ENCODE assay signal across 20 cellular contexts in the genomic region with DNA sequence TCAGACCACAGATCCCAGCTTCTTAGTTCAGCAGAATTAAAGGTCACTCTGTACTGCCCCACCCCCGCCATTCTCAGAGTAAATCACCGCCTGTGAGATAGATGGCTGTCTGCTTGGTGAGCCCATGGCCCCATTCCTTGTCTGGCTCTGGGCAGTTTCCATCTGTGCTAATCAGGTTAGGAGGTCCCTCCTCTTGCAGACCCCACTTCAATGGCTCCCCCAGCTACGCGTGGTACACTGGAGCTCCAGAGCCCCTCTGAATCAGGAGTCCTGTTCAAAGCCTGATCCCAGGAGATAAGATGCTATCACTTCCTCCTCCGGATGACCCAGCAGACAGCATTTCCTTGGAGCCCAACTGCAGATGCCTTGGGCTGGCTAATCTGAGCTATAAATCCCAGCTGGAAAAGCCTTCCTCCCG.
DNase-seq lines count a peak whose midpoint lies in the region; ATAC-seq and TF ChIP-seq lines count a peak whose summit lies in the region.
"Had no signal": no experiment of that assay in that cellular context is flagged by ENCODE, and none has a peak within 500 bp of the region (broad histone marks: within the 10 kb centered on the region; RNA-seq: fewer than 3 reads in every experiment).

No MANE protein-coding gene starts in this region.

- peak; percentile 35 for ATAC-seq in sciatic nerve
- ATAC-seq: HepG2 had no signal

- intact Hi-C loops in sciatic nerve (cut with DNase I) = no loop called here

- H3K4me1 Mint-ChIP-seq in HFFc6 (ENCODE audit: low read depth) = peaks cover 51% of the 10 kb centered on the region

- peak overlapping the region; percentile 45 for H3K27ac Mint-ChIP-seq in HFFc6
- H3K27ac Mint-ChIP-seq: activated T-cell treated with anti-CD3 and anti-CD28 coated beads, Interleukin-2, amount 50 U/mL, for 24 hours had no signal

- no peaks in the 10 kb centered on the region for H3K9me3 Mint-ChIP-seq in HFFc6
- H3K9me3 Mint-ChIP-seq: activated T-cell treated with anti-CD3 and anti-CD28 coated beads, Interleukin-2, amount 50 U/mL, for 24 hours had no signal

- TF ChIP-seq CTCF in HFFc6 (IDR thresholded peaks at IDR 0.05) (no peak), GM13976 (IDR thresholded peaks at IDR 0.05; ENCODE audit: borderline replicate concordance, control extremely low read depth, extremely low read depth, insufficient read depth, missing control alignments) (no peak)

- no peak overlapping the region for H3K4me3 Mint-ChIP-seq in HFFc6
- H3K4me3 Mint-ChIP-seq: activated T-cell treated with anti-CD3 and anti-CD28 coated beads, Interleukin-2, amount 50 U/mL, for 24 hours had no signal

- DNase-seq in HFFc6 (no peak), amniotic epithelial cell (ENCODE audit: low read depth) (peak; percentile 27), islet precursor cell (peak; percentile 97), sciatic nerve (ENCODE audit: low spot score) (no peak), GM13976 (ENCODE audit: low spot score) (no peak), NCI-H524 treated with DMSO at 0.1 percent for 48 hours (lab: John Stamatoyannopoulos, UW) (no peak), HuH-7.5 (ENCODE audit: low spot score) (no peak)
- DNase-seq: activated CD4-positive, alpha-beta T cell treated with anti-CD3 and anti-CD28 coated beads for 4 hours; activated gamma-delta T cell treated with Interleukin-2 at 50 U/mL for 16 hours; activated T-cell treated with anti-CD3 and anti-CD28 coated beads, Interleukin-2, amount 50 U/mL, for 24 hours; Caco-2; DMS79; dorsolateral prefrontal cortex; NCI-H1105; NCI-H2029; NCI-H226; stimulated activated CD4-positive, alpha-beta T cell treated with anti-CD3 and anti-CD28 coated beads, Interleukin-4, amount 100 ng/mL, for 1 hour; T-helper 2 cell; upper lobe of left lung had no signal

- H3K27me3 Mint-ChIP-seq in HFFc6 (ENCODE audit: insufficient read depth) = peaks cover under 1% of the 10 kb centered on the region; the same call in 1 of the 2 replicates
- H3K27me3 Mint-ChIP-seq: activated T-cell treated with anti-CD3 and anti-CD28 coated beads, Interleukin-2, amount 50 U/mL, for 24 hours had no signal

- peaks cover 18% of the 10 kb centered on the region for H3K36me3 Mint-ChIP-seq in HFFc6 (ENCODE audit: low read depth)

- in situ Hi-C loops in GM13976 (cut with MboI; ENCODE audit: low sequenced_read_pairs, unreplicated experiment) = no loop called here

Comparison
In these comparisons a context has a peak if more than half of its experiments do, and no peak if none do; other contexts are left out.
1. DNase-seq: peak in amniotic epithelial cell (single experiment) and islet precursor cell (single experiment); none in HFFc6 (single experiment), sciatic nerve (single experiment), GM13976 (single experiment), NCI-H524 treated with DMSO at 0.1 percent for 48 hours (single experiment) and HuH-7.5 (single experiment).